ENCODE assay signal across 1 cellular context in genomic region chr15:48190932-48191573, GRCh38.
TF ChIP-seq lines count a peak whose summit lies in the region.

No MANE protein-coding gene starts in this region.

TF ChIP-seq in K562, 482 proteins besides CTCF, POLR2A, EP300 and RAD21 (continued from another document):
- TF ChIP-seq GTF2A2 (tag; IDR thresholded peaks at IDR 0.05) (no peak), CHD1 (IDR thresholded peaks at IDR 0.05; ENCODE audit: low read length) (no peak), ATF1 (CRISPR knock-in tag; IDR thresholded peaks at IDR 0.05) (no peak), ATF1 (tag; IDR thresholded peaks at IDR 0.05) (no peak), FOXA1 (IDR thresholded peaks at IDR 0.05; ENCODE audit: borderline replicate concordance) (no peak), ZNF77 (CRISPR knock-in tag; IDR thresholded peaks at IDR 0.05) (no peak), REST (CRISPR knock-in tag; IDR thresholded peaks at IDR 0.05; ENCODE audit: low read depth) (peak; percentile 91), ZNF174 (CRISPR knock-in tag; IDR thresholded peaks at IDR 0.05) (no peak), E2F3 (CRISPR knock-in tag; IDR thresholded peaks at IDR 0.05) (no peak), NELFE (IDR thresholded peaks at IDR 0.05; ENCODE audit: insufficient read depth, insufficient read length) (no peak), PATZ1 (CRISPR knock-in tag; IDR thresholded peaks at IDR 0.05; ENCODE audit: borderline replicate concordance) (no peak), CXXC5 (CRISPR knock-in tag; IDR thresholded peaks at IDR 0.05) (no peak), MIER1 (IDR thresholded peaks at IDR 0.05; ENCODE audit: low read depth) (peak; percentile 76), RCOR1 (IDR thresholded peaks at IDR 0.05; ENCODE audit: borderline replicate concordance in 1 of 2, low read depth in 2 of 2, low read length in 2 of 2) (no peak), BRD4 (IDR thresholded peaks at IDR 0.05) (no peak), SIN3B (IDR thresholded peaks at IDR 0.05; ENCODE audit: low read depth) (no peak)
